In the genomic region with DNA sequence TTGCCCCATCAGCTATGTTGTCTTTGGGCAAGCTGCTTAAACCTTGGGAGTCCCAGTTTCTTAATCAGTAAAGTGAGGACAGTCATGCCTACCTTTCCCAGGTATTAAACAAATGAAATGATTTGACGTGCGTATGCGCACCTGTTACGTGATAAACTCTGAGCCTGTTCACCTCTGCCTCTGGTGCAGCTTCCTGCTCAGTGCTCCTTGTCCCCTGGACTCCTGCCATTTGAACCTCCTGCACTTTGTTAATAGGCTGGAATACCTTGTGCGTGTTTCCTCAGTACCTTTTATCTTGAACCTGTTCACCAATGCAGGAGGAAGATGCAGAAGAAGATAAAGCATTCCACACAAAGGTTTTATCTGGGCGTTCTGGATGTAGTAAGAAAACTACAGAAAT, we compare ENCODE assay signal across 21 cellular contexts.
"Had no signal": no experiment of that assay in that cellular context is flagged by ENCODE, and none has a peak within 500 bp of the region (broad histone marks: within the 10 kb centered on the region; RNA-seq: fewer than 3 reads in every experiment).

No MANE protein-coding gene starts in this region.

- H3K36me3 ChIP-seq: MG63, SJCRH30 had no signal

- H3K9me3 ChIP-seq: MG63, SJCRH30 had no signal

- ATAC-seq: HepG2, K562, Panc1, Right ventricle myocardium inferior, SK-N-SH treated with all-trans-retinoic acid at 6 μM for 48 hours had no signal

- H3K4me3 ChIP-seq: K562, MG63, SJCRH30 had no signal

- H3K27me3 ChIP-seq: MG63, SJCRH30 had no signal

- H3K4me1 ChIP-seq: SJCRH30 had no signal

- H3K27ac Mint-ChIP-seq: IgD-negative memory B cell had no signal

- H3K27ac ChIP-seq: SJCRH30 had no signal

- DNase-seq: MG63, NCI-H1092, NCI-H1105 treated with DMSO at 0.1 percent for 48 hours, NCI-H1417 treated with DMSO at 0.1 percent for 48 hours, NCI-H146, NCI-H1694 treated with DMSO at 0.1 percent for 48 hours, NCI-H1930, NCI-H2081, NCI-H2107, NCI-H2227 treated with DMSO at 0.1 percent for 48 hours, NCI-H524, NCI-H526 treated with DMSO at 0.1 percent for 48 hours, NCI-H774, SHP77 treated with DMSO at 0.1 percent for 48 hours, SJCRH30 had no signal

- H3K4me1 Mint-ChIP-seq: IgD-negative memory B cell had no signal

- FAIRE-seq: HepG2, K562 had no signal

- H3K4me3 Mint-ChIP-seq: IgD-negative memory B cell had no signal
